ENCODE assay signal across 9 cellular contexts in genomic region chr19:800360-801029, GRCh38. TPM values are rescaled to one million over a fixed set of nuclear protein-coding genes. Genes with fewer than 3 reads are reported as not detected.
DNase-seq lines count a peak whose midpoint lies in the region; ATAC-seq and TF ChIP-seq lines count a peak whose summit lies in the region.
"Had no signal": no experiment of that assay in that cellular context is flagged by ENCODE, and none has a peak within 500 bp of the region (broad histone marks: within the 10 kb centered on the region; RNA-seq: fewer than 3 reads in every experiment).

No MANE protein-coding gene starts in this region.

- peaks cover 33% of the 10 kb centered on the region for H3K36me3 ChIP-seq in adipocyte (ENCODE audit: control insufficient read depth, insufficient read depth, low read length, severe bottlenecking)
- H3K36me3 ChIP-seq in thoracic aorta = peaks cover 21% of the 10 kb centered on the region

- H3K4me1 ChIP-seq in adipocyte (ENCODE audit: control insufficient read depth, insufficient read depth, low read length) = peaks cover 44% of the 10 kb centered on the region
- peaks cover 43 to 61% of the 10 kb centered on the region in 2 donors for H3K4me1 ChIP-seq in thoracic aorta (ENCODE audit: control insufficient read depth in 1 of 2, low read depth in 2 of 2)

- peaks cover 59% of the 10 kb centered on the region for H3K36me3 Mint-ChIP-seq in activated CD4-positive, alpha-beta T cell treated with anti-CD3 and anti-CD28 coated beads, Interleukin-2, amount 10 ng/mL, durations not matched to agents 24 days and 14 days (ENCODE audit: low read depth)

- no peaks in the 10 kb centered on the region for H3K9me3 Mint-ChIP-seq in activated CD4-positive, alpha-beta T cell treated with anti-CD3 and anti-CD28 coated beads, Interleukin-2, amount 10 ng/mL, durations not matched to agents 24 days and 14 days

- H3K9ac ChIP-seq in adipocyte (ENCODE audit: low read length) = peak overlapping the region; percentile 98

- intact Hi-C loops in activated CD4-positive, alpha-beta T cell treated with anti-CD3 and anti-CD28 coated beads, Interleukin-2, amount 10 ng/mL, durations not matched to agents 24 days and 14 days (cut with micrococcal nuclease) = no loop called here

- no peaks in the 10 kb centered on the region for H3K27me3 ChIP-seq in adipocyte (replicated peaks; ENCODE audit: control insufficient read depth, insufficient read depth, low read length)
- H3K27me3 ChIP-seq in thoracic aorta (replicated peaks; ENCODE audit: insufficient read depth) = no peaks in the 10 kb centered on the region

- TF ChIP-seq CTCF in thoracic aorta (IDR thresholded peaks at IDR 0.05) = no peak

- peak overlapping the region; percentile 92 for H3K4me3 Mint-ChIP-seq in activated CD4-positive, alpha-beta T cell treated with anti-CD3 and anti-CD28 coated beads, Interleukin-2, amount 10 ng/mL, durations not matched to agents 24 days and 14 days

- H3K27ac ChIP-seq in thoracic aorta = peak overlapping the region in 1 of 2 donors; percentile 2

- peaks cover 31% of the 10 kb centered on the region for H3K4me1 Mint-ChIP-seq in activated CD4-positive, alpha-beta T cell treated with anti-CD3 and anti-CD28 coated beads, Interleukin-2, amount 10 ng/mL, durations not matched to agents 24 days and 14 days

- H3K27me3 Mint-ChIP-seq in activated CD4-positive, alpha-beta T cell treated with anti-CD3 and anti-CD28 coated beads, Interleukin-2, amount 10 ng/mL, durations not matched to agents 24 days and 14 days = peaks cover 1% of the 10 kb centered on the region

- H3K9me3 ChIP-seq in adipocyte (ENCODE audit: control insufficient read depth, low read length) = no peaks in the 10 kb centered on the region
- no peaks in the 10 kb centered on the region for H3K9me3 ChIP-seq in thoracic aorta

- H3K27ac Mint-ChIP-seq in activated CD4-positive, alpha-beta T cell treated with anti-CD3 and anti-CD28 coated beads, Interleukin-2, amount 10 ng/mL, durations not matched to agents 24 days and 14 days = peak overlapping the region; percentile 85

- ATAC-seq in thoracic aorta (ENCODE audit: insufficient number of reproducible peaks, low FRiP score, low read depth) (no peak), HG02642 (IDR thresholded peaks at IDR 0.05; ENCODE audit: poor library complexity, unreplicated experiment) (no peak)

- DNase-seq in activated CD4-positive, alpha-beta T cell treated with anti-CD3 and anti-CD28 coated beads, Interleukin-2, amount 10 ng/mL, durations not matched to agents 24 days and 14 days = peak; percentile 67
- DNase-seq in activated CD4-positive, alpha-beta T cell treated with anti-CD3 and anti-CD28 coated beads, Interleukin-2, amount 50 U/mL, for 1 hour = no peak
- no peak for DNase-seq in adipocyte (ENCODE audit: low read depth)
- peak; percentile 57 for DNase-seq in kidney tubule cell (ENCODE audit: low spot score)
- no peak for DNase-seq in thoracic aorta (ENCODE audit: low spot score)
- DNase-seq in DMS114 treated with DMSO at 0.1 percent for 48 hours (lab: John Stamatoyannopoulos, UW; ENCODE audit: unreplicated experiment) = no peak
- DNase-seq in activated CD4-positive, alpha-beta T cell treated with anti-CD3 and anti-CD28 coated beads, Interleukin-2, amount 50 U/mL, for 4 hours = no peak

- H3K4me3 ChIP-seq in adipocyte (ENCODE audit: low read length) (peak overlapping the region; percentile 75), thoracic aorta (peak overlapping the region; percentile 95)

RNA-seq across cellular contexts. Expression of gene PTBP1, which starts 3.2 kb away (rescaled TPM):
- total RNA-seq in activated CD4-positive, alpha-beta T cell treated with anti-CD3 and anti-CD28 coated beads, Interleukin-2, amount 10 ng/mL, durations not matched to agents 24 days and 14 days = 789 and 832 TPM in 2 replicates
- total RNA-seq in thoracic aorta = 100 to 1,000 TPM; 149 to 163 TPM

RNA-seq across cellular contexts. Expression of gene PLPPR3, which starts 21.3 kb away (rescaled TPM):
- not detected in 2 replicates for total RNA-seq in activated CD4-positive, alpha-beta T cell treated with anti-CD3 and anti-CD28 coated beads, Interleukin-2, amount 10 ng/mL, durations not matched to agents 24 days and 14 days
- total RNA-seq in thoracic aorta = not detected

RNA-seq across cellular contexts. Expression of gene AZU1, which starts 27.1 kb away (rescaled TPM):
- not detected in 2 replicates for total RNA-seq in activated CD4-positive, alpha-beta T cell treated with anti-CD3 and anti-CD28 coated beads, Interleukin-2, amount 10 ng/mL, durations not matched to agents 24 days and 14 days
- total RNA-seq in thoracic aorta = 1 to 10 TPM in 1 of 2 donors, not detected in 1; 1.1 TPM
- total RNA-seq: Daoy had no signal

RNA-seq across cellular contexts. Expression of gene PRTN3, which starts 40.3 kb away (rescaled TPM):
- total RNA-seq in activated CD4-positive, alpha-beta T cell treated with anti-CD3 and anti-CD28 coated beads, Interleukin-2, amount 10 ng/mL, durations not matched to agents 24 days and 14 days = not detected in 2 replicates
- total RNA-seq in thoracic aorta = not detected
- total RNA-seq: Daoy had no signal

RNA-seq across cellular contexts. Expression of gene MISP, which starts 49.6 kb away (rescaled TPM):
- not detected in 2 replicates for total RNA-seq in activated CD4-positive, alpha-beta T cell treated with anti-CD3 and anti-CD28 coated beads, Interleukin-2, amount 10 ng/mL, durations not matched to agents 24 days and 14 days
- 1 to 10 TPM in 1 of 2 donors, not detected in 1; 2.2 TPM for total RNA-seq in thoracic aorta

Comparison
In these comparisons a context has a peak if more than half of its experiments do, and no peak if none do; other contexts are left out.
1. DNase-seq: peak in activated CD4-positive, alpha-beta T cell treated with anti-CD3 and anti-CD28 coated beads, Interleukin-2, amount 10 ng/mL, durations not matched to agents 24 days and 14 days (single experiment) and kidney tubule cell (single experiment); none in activated CD4-positive, alpha-beta T cell treated with anti-CD3 and anti-CD28 coated beads, Interleukin-2, amount 50 U/mL, for 1 hour (single experiment), adipocyte (single experiment), thoracic aorta (single experiment), DMS114 treated with DMSO at 0.1 percent for 48 hours (single experiment) and activated CD4-positive, alpha-beta T cell treated with anti-CD3 and anti-CD28 coated beads, Interleukin-2, amount 50 U/mL, for 4 hours (0 of 2).